ENCODE assay signal across 8 cellular contexts in genomic region chr1:39491146-39491921, GRCh38. TPM values are rescaled to one million over a fixed set of nuclear protein-coding genes. Genes with fewer than 3 reads are reported as not detected.
A peak's percentile ranks its signal among the peaks of the same experiment; 100 is the strongest.
DNase-seq lines count a peak whose midpoint lies in the region; ATAC-seq, FAIRE-seq and TF ChIP-seq lines count a peak whose summit lies in the region.

BMP8A (plus strand) TSS chr1:39491636; CDS start chr1:39491992, 356 bp downstream.

- H3K4me3 ChIP-seq in aorta (ENCODE audit: low read length in 2 of 2): peak within 1 kb of the TSS; percentile 10 to 13

- peaks cover 6% of the 10 kb centered on the region for H3K36me3 Mint-ChIP-seq in activated T-helper 2 cell treated with anti-CD3 and anti-CD28 coated beads, Interferon-gamma antibody, Interleukin-2, Interleukin-4, amounts not matched to agents 10 μg/mL and 5 μg/mL and 100 μg/mL, durations not matched to agents 14 hours and 24 hours and 36 hours (ENCODE audit: low read depth)
- no peaks in the 10 kb centered on the region for H3K36me3 Mint-ChIP-seq in glutamatergic neuron (ENCODE audit: unreplicated experiment)

- no peaks in the 10 kb centered on the region for H3K9me3 ChIP-seq in aorta (ENCODE audit: control insufficient read depth, low read length)

- H3K27me3 Mint-ChIP-seq in activated T-helper 2 cell treated with anti-CD3 and anti-CD28 coated beads, Interferon-gamma antibody, Interleukin-2, Interleukin-4, amounts not matched to agents 10 μg/mL and 5 μg/mL and 100 μg/mL, durations not matched to agents 14 hours and 24 hours and 36 hours (ENCODE audit: low read depth): peaks cover 29% of the 10 kb centered on the region
- peaks cover 26% of the 10 kb centered on the region for H3K27me3 Mint-ChIP-seq in glutamatergic neuron (ENCODE audit: unreplicated experiment)

- H3K4me1 Mint-ChIP-seq in activated T-helper 2 cell treated with anti-CD3 and anti-CD28 coated beads, Interferon-gamma antibody, Interleukin-2, Interleukin-4, amounts not matched to agents 10 μg/mL and 5 μg/mL and 100 μg/mL, durations not matched to agents 14 hours and 24 hours and 36 hours (ENCODE audit: low read depth): no peaks in the 10 kb centered on the region
- peaks cover 16% of the 10 kb centered on the region for H3K4me1 Mint-ChIP-seq in glutamatergic neuron (ENCODE audit: low read depth, unreplicated experiment)

- DNase-seq in GM19239 (ENCODE audit: insufficient read length, low spot score): peak; percentile 97
- DNase-seq in RKO (ENCODE audit: low spot score): peak; percentile 47
- peak; percentile 63 for DNase-seq in activated T-helper 2 cell treated with anti-CD3 and anti-CD28 coated beads, Interferon-gamma antibody, Interleukin-2, Interleukin-4, amounts not matched to agents 10 μg/mL and 5 μg/mL and 100 μg/mL, durations not matched to agents 14 hours and 24 hours and 36 hours (ENCODE audit: low spot score)
- DNase-seq in glutamatergic neuron: peak; percentile 83
- DNase-seq in retina: peak; percentile 73
- DNase-seq in aorta: peak; percentile 63 to 84

- no peak within 1 kb of the TSS for H3K27ac Mint-ChIP-seq in activated T-helper 2 cell treated with anti-CD3 and anti-CD28 coated beads, Interferon-gamma antibody, Interleukin-2, Interleukin-4, amounts not matched to agents 10 μg/mL and 5 μg/mL and 100 μg/mL, durations not matched to agents 14 hours and 24 hours and 36 hours
- H3K27ac Mint-ChIP-seq in glutamatergic neuron (ENCODE audit: unreplicated experiment): no peak within 1 kb of the TSS

- no peaks in the 10 kb centered on the region for H3K9me3 Mint-ChIP-seq in activated T-helper 2 cell treated with anti-CD3 and anti-CD28 coated beads, Interferon-gamma antibody, Interleukin-2, Interleukin-4, amounts not matched to agents 10 μg/mL and 5 μg/mL and 100 μg/mL, durations not matched to agents 14 hours and 24 hours and 36 hours
- peaks cover 4% of the 10 kb centered on the region for H3K9me3 Mint-ChIP-seq in glutamatergic neuron (ENCODE audit: unreplicated experiment)

- H3K27ac ChIP-seq in C4-2B: peak within 1 kb of the TSS; percentile 41
- no peak within 1 kb of the TSS for H3K27ac ChIP-seq in aorta (ENCODE audit: low read depth in 1 of 2, low read length in 2 of 2)

- no peaks in the 10 kb centered on the region for H3K4me1 ChIP-seq in aorta (ENCODE audit: control insufficient read depth in 1 of 2, insufficient read depth in 2 of 2, low read length in 2 of 2)

- TF ChIP-seq CTCF in C4-2B (conservative IDR thresholded peaks at IDR 0.05) (no peak), glutamatergic neuron (IDR thresholded peaks at IDR 0.05; ENCODE audit: partially characterized antibody, unreplicated experiment) (no peak)

- H3K27me3 ChIP-seq in aorta (ENCODE audit: control insufficient read depth in 1 of 2, insufficient read depth in 2 of 2, low read length in 1 of 2): no peaks in the 10 kb centered on the region

- peak; percentile 4 for FAIRE-seq in GM19239 (lab: Jason Lieb, UNC)

- peaks cover 0 to 5% of the 10 kb centered on the region in 2 donors for H3K36me3 ChIP-seq in aorta (ENCODE audit: control insufficient read depth in 1 of 2, insufficient read depth in 2 of 2, low read length in 1 of 2)

- WGBS in aorta, 2 donors: 1% methylated on average over 82 to 112 of the region's 112 CpGs

- ATAC-seq in HG03571 (IDR thresholded peaks at IDR 0.05; ENCODE audit: unreplicated experiment) (peak; percentile 58), aorta (ENCODE audit: low FRiP score) (peak; percentile 70)

- peak within 1 kb of the TSS; percentile 57 for H3K4me3 Mint-ChIP-seq in activated T-helper 2 cell treated with anti-CD3 and anti-CD28 coated beads, Interferon-gamma antibody, Interleukin-2, Interleukin-4, amounts not matched to agents 10 μg/mL and 5 μg/mL and 100 μg/mL, durations not matched to agents 14 hours and 24 hours and 36 hours (ENCODE audit: low read depth)
- H3K4me3 Mint-ChIP-seq in glutamatergic neuron (ENCODE audit: unreplicated experiment): peak within 1 kb of the TSS; percentile 64

- intact Hi-C loops in activated T-helper 2 cell treated with anti-CD3 and anti-CD28 coated beads, Interferon-gamma antibody, Interleukin-2, Interleukin-4, amounts not matched to agents 10 μg/mL and 5 μg/mL and 100 μg/mL, durations not matched to agents 14 hours and 24 hours and 36 hours (cut with micrococcal nuclease): no loop called here
- intact Hi-C loops in aorta (cut with DNase I): no loop called here

RNA-seq across cellular contexts. Expression of gene BMP8A, which starts in this region (rescaled TPM):
- total RNA-seq in activated T-helper 2 cell treated with anti-CD3 and anti-CD28 coated beads, Interferon-gamma antibody, Interleukin-2, Interleukin-4, amounts not matched to agents 10 μg/mL and 5 μg/mL and 100 μg/mL, durations not matched to agents 14 hours and 24 hours and 36 hours: 0.11 TPM in 1 of 2 replicates, not detected in the other
- total RNA-seq in glutamatergic neuron (ENCODE audit: unreplicated experiment) (0.37 TPM), aorta (not detected)
- not detected for polyA plus RNA-seq in aorta

Comparison
In these comparisons a context has a peak if more than half of its experiments do, and no peak if none do; other contexts are left out.
1. Peak in DNase-seq in activated T-helper 2 cell treated with anti-CD3 and anti-CD28 coated beads, Interferon-gamma antibody, Interleukin-2, Interleukin-4, amounts not matched to agents 10 μg/mL and 5 μg/mL and 100 μg/mL, durations not matched to agents 14 hours and 24 hours and 36 hours; RNA of the gene not detected or under 1 TPM.
2. Peak in DNase-seq in glutamatergic neuron; RNA of the gene not detected or under 1 TPM.
3. Peak in DNase-seq, ATAC-seq and H3K4me3 ChIP-seq in aorta; RNA of the gene not detected or under 1 TPM.
4. DNase-seq: peak in every context shown above with its lines; median percentile 97 in GM19239; 83 in glutamatergic neuron; 74 in aorta; 73 in retina; 63 in activated T-helper 2 cell treated with anti-CD3 and anti-CD28 coated beads, Interferon-gamma antibody, Interleukin-2, Interleukin-4, amounts not matched to agents 10 μg/mL and 5 μg/mL and 100 μg/mL, durations not matched to agents 14 hours and 24 hours and 36 hours; 47 in RKO.